26 cellular contexts compared by ENCODE assay signal in the genomic region with DNA sequence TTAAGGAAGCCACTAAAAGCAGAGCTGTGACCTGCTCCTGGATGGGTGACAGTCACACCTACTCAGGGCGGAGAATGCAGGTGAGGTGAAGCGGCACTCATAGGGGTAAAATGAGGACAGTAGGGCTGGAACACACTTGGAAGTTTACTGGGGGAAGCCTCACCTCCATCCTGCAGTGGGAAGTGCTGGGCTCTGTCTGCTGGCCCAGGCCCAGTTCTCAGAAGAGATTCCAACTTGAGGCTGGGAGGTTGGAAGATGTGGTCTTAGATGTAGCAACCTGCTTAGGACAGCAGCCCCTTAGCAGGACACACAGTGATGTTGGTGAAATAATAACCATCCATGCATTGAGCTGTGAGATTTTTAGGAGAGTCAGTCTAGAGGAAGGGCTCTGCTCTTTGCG. TPM values are rescaled to one million over a fixed set of nuclear protein-coding genes. Genes with fewer than 3 reads are reported as not detected.
DNase-seq lines count a peak whose midpoint lies in the region; ATAC-seq and TF ChIP-seq lines count a peak whose summit lies in the region.
"Had no signal": no experiment of that assay in that cellular context is flagged by ENCODE, and none has a peak within 500 bp of the region (broad histone marks: within the 10 kb centered on the region; RNA-seq: fewer than 3 reads in every experiment).

No MANE protein-coding gene starts in this region.

- no peak overlapping the region for H2AFZ ChIP-seq in GM23248
- H2AFZ ChIP-seq: GM23338 had no signal

- in situ Hi-C loops in GM23248 (cut with MboI), result no loop called here

- H3K4me3 ChIP-seq in GM23248 (0 out of 2 replicates have a peak overlapping the region, but pooled peaks have one; percentile 85), coronary artery (peak overlapping the region; percentile 47), thyroid gland (replicated peaks in 1 of 3) (no peak overlapping the region)
- H3K4me3 ChIP-seq: A549; BLaER1 treated with 17β-estradiol and CSF1 and Interleukin-3, amounts not matched to agents 10 nM and 100 nM; GM12878; GM23338 had no signal

- H3K4me2 ChIP-seq in GM23248 (ENCODE audit: unreplicated experiment), result peak overlapping the region; percentile 65
- H3K4me2 ChIP-seq: A549; BLaER1 treated with 17β-estradiol and CSF1 and Interleukin-3, amounts not matched to agents 10 nM and 100 nM; GM23338 had no signal

- H3K27me3 Mint-ChIP-seq in neural crest cell (ENCODE audit: low read depth), result peaks cover 32% of the 10 kb centered on the region

- H3K9me3 ChIP-seq in GM23248 (ENCODE audit: low read depth) (no peaks in the 10 kb centered on the region), thyroid gland (no peaks in the 10 kb centered on the region)
- H3K9me3 ChIP-seq: A549, BE2C had no signal

- H3K27ac ChIP-seq in GM23248, result 0 out of 2 replicates have a peak overlapping the region, but pooled peaks have one; percentile 10
- no peak overlapping the region for H3K27ac ChIP-seq in coronary artery
- no peak overlapping the region for H3K27ac ChIP-seq in thyroid gland
- H3K27ac ChIP-seq: A549; BLaER1 treated with 17β-estradiol and CSF1 and Interleukin-3, amounts not matched to agents 10 nM and 100 nM had no signal

- peaks cover 33% of the 10 kb centered on the region for H3K4me1 ChIP-seq in GM23248 (ENCODE audit: insufficient read depth)
- H3K4me1 ChIP-seq in thyroid gland, result peaks cover 15 to 32% of the 10 kb centered on the region in 2 donors
- H3K4me1 ChIP-seq: A549 had no signal

- TF ChIP-seq CTCF in coronary artery (IDR thresholded peaks at IDR 0.05), result no peak
- no peak for TF ChIP-seq CTCF in neural crest cell (conservative IDR thresholded peaks at IDR 0.05)
- TF ChIP-seq CTCF in thyroid gland (IDR thresholded peaks at IDR 0.05), result no peak

- ATAC-seq in GM21423 (IDR thresholded peaks at IDR 0.05; ENCODE audit: unreplicated experiment), result no peak
- ATAC-seq in HG03342 (IDR thresholded peaks at IDR 0.05; ENCODE audit: unreplicated experiment), result no peak
- ATAC-seq: A549, GM12878, GM23338, HCT116 had no signal

- WGBS in GM23248 (ENCODE audit: low coverage in 1 of 2, low lambda C conversion rate in 2 of 2, missing lambda C conversion rate in 2 of 2), 2 experiments, result 92 to 98% methylated on average over 3 of the region's 3 CpGs
- 92 to 96% methylated on average over 3 of the region's 3 CpGs for WGBS in thyroid gland, 2 donors

- 0 out of 2 replicates have a peak overlapping the region, but pooled peaks have one; percentile 96 for H3K9ac ChIP-seq in GM23248
- H3K9ac ChIP-seq: BLaER1 treated with 17β-estradiol and CSF1 and Interleukin-3, amounts not matched to agents 10 nM and 100 nM had no signal

- H3K36me3 ChIP-seq in GM23248 (ENCODE audit: low read depth) (no peaks in the 10 kb centered on the region), thyroid gland (no peaks in the 10 kb centered on the region)
- H3K36me3 ChIP-seq: BE2C; BLaER1 treated with 17β-estradiol and CSF1 and Interleukin-3, amounts not matched to agents 10 nM and 100 nM had no signal

- H3F3A ChIP-seq in GM23248 (ENCODE audit: insufficient read depth), result peaks cover 84% of the 10 kb centered on the region

- intact Hi-C loops in thyroid gland (cut with DNase I), result no loop called here

- H3K36me3 Mint-ChIP-seq in neural crest cell (ENCODE audit: low read depth), result no peaks in the 10 kb centered on the region
- H3K36me3 Mint-ChIP-seq: CD14-positive monocyte had no signal

- peaks cover 91% of the 10 kb centered on the region for H3K79me2 ChIP-seq in GM23248 (ENCODE audit: insufficient read depth)

- no peaks in the 10 kb centered on the region for H3K9me3 Mint-ChIP-seq in neural crest cell
- H3K9me3 Mint-ChIP-seq: CD4-positive, alpha-beta T cell; CD8-positive, alpha-beta memory T cell; GM23338; H9 had no signal

- H3K27me3 ChIP-seq in GM23248 (replicated peaks; ENCODE audit: insufficient read depth) (no peaks in the 10 kb centered on the region), thyroid gland (no peaks in the 10 kb centered on the region)
- H3K27me3 ChIP-seq: BE2C; BLaER1 treated with 17β-estradiol and CSF1 and Interleukin-3, amounts not matched to agents 10 nM and 100 nM had no signal

- no peaks in the 10 kb centered on the region for H3K9me2 ChIP-seq in GM23248 (ENCODE audit: insufficient read depth)

- no peak for DNase-seq in GM23248
- DNase-seq in coronary artery (ENCODE audit: low spot score), result no peak
- peak; percentile 27 for DNase-seq in islet precursor cell
- no peak for DNase-seq in neural crest cell (ENCODE audit: low read depth, low spot score)
- no peak for DNase-seq in thyroid gland
- no peak for DNase-seq in NCI-H1105 (lab: John Stamatoyannopoulos, UW)
- DNase-seq: 8988T; ACHN; AML-193; BE2C; CD4-positive, alpha-beta T cell; CD8-positive, alpha-beta memory T cell; DMS 273 treated with DMSO at 0.1 percent for 48 hours; DMS79; EL; GDM1; H9 had no signal

- peak overlapping the region; percentile 19 for H3K27ac Mint-ChIP-seq in neural crest cell (ENCODE audit: unreplicated experiment)
- H3K27ac Mint-ChIP-seq: CD14-positive monocyte; CD4-positive, alpha-beta T cell; CD8-positive, alpha-beta memory T cell; GM23338; H9 had no signal

- H4K20me1 ChIP-seq in GM23248 (ENCODE audit: insufficient read depth), result no peaks in the 10 kb centered on the region; the same call in 1 of the 2 replicates
- H4K20me1 ChIP-seq: BLaER1 treated with 17β-estradiol and CSF1 and Interleukin-3, amounts not matched to agents 10 nM and 100 nM had no signal

- H3K4me3 Mint-ChIP-seq in neural crest cell, result no peak overlapping the region
- H3K4me3 Mint-ChIP-seq: CD14-positive monocyte; CD4-positive, alpha-beta T cell; CD8-positive, alpha-beta memory T cell; GM23338; H9 had no signal

- peaks cover 14% of the 10 kb centered on the region for H3K4me1 Mint-ChIP-seq in neural crest cell

- TF ChIP-seq POLR2A in thyroid gland (IDR thresholded peaks at IDR 0.05), result no peak

RNA-seq across cellular contexts. Expression of a gene that starts 4.6 kb away (rescaled TPM):
- 228 and 243 TPM in 2 replicates for total RNA-seq in GM23248 (2014; rRNA removed; shearing (Covaris generic))
- polyA plus RNA-seq in GM23248 (2016; fragmentation: Nextera tagmentation; extraction: Ambion mirVana), result 84.9 and 86.0 TPM in 2 replicates
- total RNA-seq in neural crest cell, result not detected in 2 replicates
- total RNA-seq in thyroid gland, result 10 to 100 TPM; 15.2 to 99.7 (median 46.0) TPM
- total RNA-seq: CD4-positive, alpha-beta T cell; CD8-positive, alpha-beta memory T cell; GM12878; H4 had no signal
- polyA plus RNA-seq: CD14-positive monocyte; CD8-positive, alpha-beta memory T cell had no signal

RNA-seq across cellular contexts. Expression of a gene that starts 21.8 kb away (rescaled TPM):
- total RNA-seq in GM23248 (2014; rRNA removed; shearing (Covaris generic)), result 0.22 TPM in 1 of 2 replicates, not detected in the other
- not detected in 2 replicates for polyA plus RNA-seq in GM23248 (2016; fragmentation: Nextera tagmentation; extraction: Ambion mirVana)
- not detected in 2 replicates for total RNA-seq in neural crest cell
- total RNA-seq in thyroid gland, result under 1 TPM in 1 of 4 donors, not detected in 3; 0.27 TPM
- total RNA-seq: CD4-positive, alpha-beta T cell; CD8-positive, alpha-beta memory T cell; GM12878; GM23338; H4; H9 had no signal
- polyA plus RNA-seq: A549; CD14-positive monocyte; CD8-positive, alpha-beta memory T cell; GM12878; GM23338 had no signal

Comparison
In these comparisons a context has a peak if more than half of its experiments do, and no peak if none do; other contexts are left out.
1. H3K4me3 ChIP-seq: peak in GM23248 (single experiment) and coronary artery (single experiment); none in thyroid gland (0 of 3).
2. RNA of a gene that starts 4.6 kb away (total RNA-seq): 228 to 243 TPM in GM23248 and 15.2 to 99.7 TPM in thyroid gland; not detected in neural crest cell; every median in the first group is over 10 times any median in the second.